26 cellular contexts compared by ENCODE assay signal in genomic region chr1:119794856-119795255, GRCh38. TPM values are rescaled to one million over a fixed set of nuclear protein-coding genes. Genes with fewer than 3 reads are reported as not detected.
A peak's percentile ranks its signal among the peaks of the same experiment; 100 is the strongest.
DNase-seq lines count a peak whose midpoint lies in the region; ATAC-seq, FAIRE-seq and TF ChIP-seq lines count a peak whose summit lies in the region.
"Had no signal": no experiment of that assay in that cellular context is flagged by ENCODE, and none has a peak within 500 bp of the region (broad histone marks: within the 10 kb centered on the region; RNA-seq: fewer than 3 reads in every experiment).

No MANE protein-coding gene starts in this region.

- TF ChIP-seq POLR2A in transverse colon (IDR thresholded peaks at IDR 0.05) (no peak), thyroid gland (IDR thresholded peaks at IDR 0.05) (no peak)

- DNase-seq in astrocyte (ENCODE audit: low read depth) (peak; percentile 29), fibroblast of pulmonary artery (ENCODE audit: low read depth) (peak; percentile 38), mucosa of gallbladder (ENCODE audit: low spot score) (peak; percentile 30), transverse colon (no peak), natural killer cell (no peak), thyroid gland (no peak)
- DNase-seq: ACHN, Caco-2, DMS153, GDM1, H7, HFFc6, Karpas-422, NCI-H1417 treated with DMSO at 0.1 percent for 48 hours, NCI-H2029, NCI-H446, NCI-H774, Right ventricle myocardium superior had no signal

- H3K27ac ChIP-seq in astrocyte (ENCODE audit: low read depth, low read length) (no peak overlapping the region), transverse colon (peak overlapping the region in 3 of 4 donors; percentile 1 to 46 (median 14)), thyroid gland (no peak overlapping the region)
- H3K27ac ChIP-seq: HL-60 had no signal

- H3K4me2 ChIP-seq in astrocyte (ENCODE audit: low read length), result no peak overlapping the region

- no peak for TF ChIP-seq EP300 in transverse colon (IDR thresholded peaks at IDR 0.05; ENCODE audit: low read depth)

- H3K27me3 ChIP-seq in astrocyte (ENCODE audit: insufficient read depth, low read length) (peaks cover 2% of the 10 kb centered on the region), transverse colon (no peaks in the 10 kb centered on the region), thyroid gland (no peaks in the 10 kb centered on the region)

- 45 to 51% methylated on average over 3 to 4 of the region's 4 CpGs for WGBS in transverse colon (ENCODE audit: low coverage in 1 of 2), 2 donors
- WGBS in thyroid gland, 2 donors, result 54 to 59% methylated on average over 4 of the region's 4 CpGs

- H3K36me3 Mint-ChIP-seq in astrocyte (ENCODE audit: low read depth, unreplicated experiment) (peaks cover 2% of the 10 kb centered on the region), natural killer cell (no peaks in the 10 kb centered on the region)
- H3K36me3 Mint-ChIP-seq: CD14-positive monocyte, IgD-negative memory B cell had no signal

- ATAC-seq in HG03108 (IDR thresholded peaks at IDR 0.05; ENCODE audit: unreplicated experiment), result no peak
- no peak for ATAC-seq in natural killer cell

- H3K4me3 ChIP-seq in astrocyte (ENCODE audit: insufficient read depth, low read depth, low read length) (no peak overlapping the region), fibroblast of pulmonary artery (replicated peaks; ENCODE audit: low read depth, low read length) (no peak overlapping the region), transverse colon (no peak overlapping the region), thyroid gland (replicated peaks in 1 of 3) (no peak overlapping the region)

- H3K4me1 ChIP-seq in astrocyte (ENCODE audit: insufficient read depth, low read length) (no peaks in the 10 kb centered on the region), transverse colon (peaks cover 16 to 33% (median 24%) of the 10 kb centered on the region in 4 donors), thyroid gland (peaks cover 0 to 6% of the 10 kb centered on the region in 2 donors)

- no peaks in the 10 kb centered on the region for H3K4me1 Mint-ChIP-seq in astrocyte (ENCODE audit: low read depth, unreplicated experiment)
- H3K4me1 Mint-ChIP-seq in natural killer cell, result no peaks in the 10 kb centered on the region
- H3K4me1 Mint-ChIP-seq: IgD-negative memory B cell had no signal

- H3K79me2 ChIP-seq in astrocyte (ENCODE audit: insufficient read depth, low read length), result no peaks in the 10 kb centered on the region

- H3K36me3 ChIP-seq in astrocyte (ENCODE audit: insufficient read depth, low read length), result no peaks in the 10 kb centered on the region
- no peaks in the 10 kb centered on the region for H3K36me3 ChIP-seq in transverse colon
- no peaks in the 10 kb centered on the region for H3K36me3 ChIP-seq in thyroid gland

- H3K27ac Mint-ChIP-seq in astrocyte (ENCODE audit: unreplicated experiment) (no peak overlapping the region), natural killer cell (no peak overlapping the region)
- H3K27ac Mint-ChIP-seq: CD14-positive monocyte, HFFc6, IgD-negative memory B cell had no signal

- peaks cover 21% of the 10 kb centered on the region for H3K27me3 Mint-ChIP-seq in astrocyte (ENCODE audit: low read depth, unreplicated experiment)
- peaks cover 2 to 18% of the 10 kb centered on the region in 2 donors for H3K27me3 Mint-ChIP-seq in natural killer cell (ENCODE audit: low read depth in 2 of 2)

- no peaks in the 10 kb centered on the region for H3K9me3 ChIP-seq in astrocyte (ENCODE audit: insufficient read depth, low read depth, low read length)
- H3K9me3 ChIP-seq in transverse colon, result no peaks in the 10 kb centered on the region
- H3K9me3 ChIP-seq in thyroid gland, result no peaks in the 10 kb centered on the region
- H3K9me3 ChIP-seq: Caco-2 had no signal

- H3K4me3 Mint-ChIP-seq in astrocyte (ENCODE audit: unreplicated experiment) (no peak overlapping the region), natural killer cell (no peak overlapping the region)
- H3K4me3 Mint-ChIP-seq: CD14-positive monocyte, HFFc6, IgD-negative memory B cell had no signal

- H3K9me3 Mint-ChIP-seq in astrocyte (ENCODE audit: unreplicated experiment) (no peaks in the 10 kb centered on the region), natural killer cell (no peaks in the 10 kb centered on the region)
- H3K9me3 Mint-ChIP-seq: CD14-positive monocyte, HFFc6 had no signal

- H4K20me1 ChIP-seq in astrocyte (ENCODE audit: insufficient read depth, low read length), result no peaks in the 10 kb centered on the region

- TF ChIP-seq CTCF in astrocyte (IDR thresholded peaks at IDR 0.05; ENCODE audit: insufficient read depth, low read depth, low read length) (no peak), fibroblast of pulmonary artery (IDR thresholded peaks at IDR 0.05; ENCODE audit: low read length, missing control alignments) (no peak), transverse colon (IDR thresholded peaks at IDR 0.05) (no peak), natural killer cell (IDR thresholded peaks at IDR 0.05) (no peak), thyroid gland (IDR thresholded peaks at IDR 0.05) (no peak)

- H2AFZ ChIP-seq in astrocyte (ENCODE audit: low read depth, low read length), result no peak overlapping the region

- in situ Hi-C loops in transverse colon (cut with MboI; ENCODE audit: low pct_ligation_motif_present in 1 of 4, low pct_unique_long_range_greater_than_20kb in 1 of 4, low sequenced_read_pairs in 3 of 4), result no loop called here

- intact Hi-C loops in transverse colon (cut with DNase I; ENCODE audit: low total_unique reads), result no loop called here
- intact Hi-C loops in natural killer cell (cut with micrococcal nuclease), result no loop called here
- intact Hi-C loops in thyroid gland (cut with DNase I), result no loop called here

- FAIRE-seq in astrocyte (lab: Jason Lieb, UNC), result no peak

- H3K9ac ChIP-seq in astrocyte (ENCODE audit: low read length), result no peak overlapping the region

RNA-seq across cellular contexts. Expression of gene REG4, which starts 16.4 kb away (rescaled TPM):
- total RNA-seq in astrocyte, result not detected in 2 replicates
- total RNA-seq in mucosa of gallbladder, result 0.49 TPM
- 10 to 100 TPM in 1 of 4 donors, 1 to 10 TPM in 1, under 1 TPM in 1, not detected in 1; 0.48 to 11.9 (median 3.2) TPM for total RNA-seq in transverse colon
- total RNA-seq in natural killer cell, result not detected
- not detected for total RNA-seq in thyroid gland
- total RNA-seq: Daoy, H7, HFFc6, MCF 10A, OCI-LY7, Right ventricle myocardium superior had no signal

RNA-seq across cellular contexts. Expression of gene HMGCS2, which starts 26.2 kb away (rescaled TPM):
- not detected in 2 replicates for total RNA-seq in astrocyte
- total RNA-seq in mucosa of gallbladder, result 22.1 TPM
- total RNA-seq in transverse colon, result 1,000 to 10,000 TPM in 1 of 4 donors, 100 to 1,000 TPM in 2, 10 to 100 TPM in 1; 24.7 to 1,050 (median 278) TPM
- total RNA-seq in natural killer cell, result not detected
- total RNA-seq in thyroid gland, result 1 to 10 TPM in 2 of 4 donors, not detected in 2; 6.4 to 8.1 TPM
- total RNA-seq: Daoy, H7, HFFc6, HT1080, MCF 10A, OCI-LY7 had no signal

Comparison
In these comparisons a context has a peak if more than half of its experiments do, and no peak if none do; other contexts are left out.
1. DNase-seq: peak in astrocyte (single experiment), fibroblast of pulmonary artery (single experiment) and mucosa of gallbladder (single experiment); none in transverse colon (single experiment), natural killer cell (single experiment) and thyroid gland (0 of 2).
2. H3K27ac ChIP-seq: peak in transverse colon (3 of 4); none in astrocyte (single experiment) and thyroid gland (0 of 3).